Comparison of ENCODE assay signal across 7 cellular contexts in genomic region chr6:116359835-116360234, GRCh38.
"Had no signal": no experiment of that assay in that cellular context is flagged by ENCODE, and none has a peak within 500 bp of the region (broad histone marks: within the 10 kb centered on the region; RNA-seq: fewer than 3 reads in every experiment).

No MANE protein-coding gene starts in this region.

- DNase-seq: GDM1, GF-D8 had no signal

- FAIRE-seq: GM12878, GM12891, GM12892, GM18507, GM19239 had no signal

- H3K4me3 ChIP-seq: GM12878 had no signal

- ATAC-seq: GM12878 had no signal
